In the genomic region with DNA sequence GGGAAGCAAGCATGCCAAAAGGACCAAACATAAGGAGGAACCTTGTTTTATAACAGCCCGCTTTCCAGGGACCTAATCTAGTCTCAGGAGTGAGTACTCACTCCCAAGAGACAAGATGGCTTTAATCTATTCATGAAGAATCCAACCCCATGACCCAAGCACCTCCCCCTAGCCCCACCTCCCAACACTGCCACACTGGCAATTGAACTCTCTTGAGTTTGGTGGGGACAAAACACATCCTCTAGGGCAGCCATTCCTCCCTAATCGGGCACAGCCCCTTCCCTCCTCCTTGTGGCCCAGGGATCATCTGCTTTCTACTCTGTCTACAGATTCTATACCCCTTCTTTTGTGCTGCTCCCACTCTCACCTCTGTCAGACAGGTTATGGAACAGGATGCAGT, we compare ENCODE assay signal across 26 cellular contexts.
"Had no signal": no experiment of that assay in that cellular context is flagged by ENCODE, and none has a peak within 500 bp of the region (broad histone marks: within the 10 kb centered on the region; RNA-seq: fewer than 3 reads in every experiment).

No MANE protein-coding gene starts in this region.

- H3K4me1 Mint-ChIP-seq: activated CD4-positive, alpha-beta T cell treated with anti-CD3 and anti-CD28 coated beads for 36 hours; activated naive CD8-positive, alpha-beta T cell treated with anti-CD3 and anti-CD28 coated beads, Interleukin-2, amount 10 ng/mL, durations not matched to agents 7 days and 5 days had no signal

- FAIRE-seq: colon, RCC 7860, TTC549 had no signal

- H3K36me3 Mint-ChIP-seq: activated naive CD8-positive, alpha-beta T cell treated with anti-CD3 and anti-CD28 coated beads, Interleukin-2, amount 10 ng/mL, durations not matched to agents 7 days and 5 days had no signal

- H3K27ac Mint-ChIP-seq: activated CD4-positive, alpha-beta T cell treated with anti-CD3 and anti-CD28 coated beads for 36 hours; activated CD8-positive, alpha-beta T cell treated with anti-CD3 and anti-CD28 coated beads for 36 hours; activated naive CD8-positive, alpha-beta T cell treated with anti-CD3 and anti-CD28 coated beads, Interleukin-2, amount 10 ng/mL, durations not matched to agents 7 days and 5 days; T-helper 17 cell had no signal

- H3K9me3 ChIP-seq: adrenal gland, SJSA1 had no signal

- H3K9me3 Mint-ChIP-seq: activated naive CD8-positive, alpha-beta T cell treated with anti-CD3 and anti-CD28 coated beads, Interleukin-2, amount 10 ng/mL, durations not matched to agents 7 days and 5 days had no signal

- H3K27me3 Mint-ChIP-seq: activated CD4-positive, alpha-beta T cell treated with anti-CD3 and anti-CD28 coated beads for 36 hours; T-helper 17 cell had no signal

- H3K27ac ChIP-seq: adrenal gland, SJSA1 had no signal

- H3K27me3 ChIP-seq: adrenal gland, SJSA1 had no signal

- H3K4me1 ChIP-seq: SJSA1 had no signal

- H3K36me3 ChIP-seq: adrenal gland, SJSA1 had no signal

- H3K4me3 ChIP-seq: adrenal gland, SJSA1 had no signal

- H3K4me3 Mint-ChIP-seq: activated CD4-positive, alpha-beta T cell treated with anti-CD3 and anti-CD28 coated beads for 36 hours; activated CD8-positive, alpha-beta T cell treated with anti-CD3 and anti-CD28 coated beads for 36 hours; activated naive CD8-positive, alpha-beta T cell treated with anti-CD3 and anti-CD28 coated beads, Interleukin-2, amount 10 ng/mL, durations not matched to agents 7 days and 5 days; T-helper 17 cell had no signal

- DNase-seq: activated CD4-positive, alpha-beta T cell treated with anti-CD3 and anti-CD28 coated beads for 36 hours; activated CD4-positive, CD25-positive, alpha-beta regulatory T cell; activated CD8-positive, alpha-beta memory T cell treated with anti-CD3 and anti-CD28 coated beads, Interleukin-2, amount 50 U/mL, for 4 hours; activated CD8-positive, alpha-beta T cell treated with anti-CD3 and anti-CD28 coated beads for 36 hours; activated naive CD4-positive, alpha-beta T cell treated with anti-CD3 and anti-CD28 coated beads, Interleukin-2, amount 50 U/mL, for 16 hours; activated naive CD8-positive, alpha-beta T cell treated with anti-CD3 and anti-CD28 coated beads, Interleukin-2, amount 10 ng/mL, durations not matched to agents 7 days and 5 days; adrenal gland; anterior cingulate cortex; cerebellar nuclear complex; MV-4-11; NCI-H1105; NCI-H1436; NCI-H1694 treated with DMSO at 0.1 percent for 48 hours; NCI-H2029 treated with DMSO at 0.1 percent for 48 hours; NCI-H345; NCI-H510A; NCI-H526 treated with DMSO at 0.1 percent for 48 hours; NCI-H82; PC-3; SHP77; T-helper 17 cell; T-helper 9 cell had no signal
